ENCODE assay signal across 9 cellular contexts in genomic region chr1:172662464-172663109, GRCh38. TPM values are rescaled to one million over a fixed set of nuclear protein-coding genes. Genes with fewer than 3 reads are reported as not detected.
DNase-seq lines count a peak whose midpoint lies in the region; ATAC-seq, FAIRE-seq and TF ChIP-seq lines count a peak whose summit lies in the region.
"Had no signal": no experiment of that assay in that cellular context is flagged by ENCODE, and none has a peak within 500 bp of the region (broad histone marks: within the 10 kb centered on the region; RNA-seq: fewer than 3 reads in every experiment).

No MANE protein-coding gene starts in this region.

- FAIRE-seq in keratinocyte (lab: Jason Lieb, UNC): peak; percentile 93

- no peak overlapping the region for H2BK15ac ChIP-seq in neuronal stem cell (ENCODE audit: low read length)

- no peaks in the 10 kb centered on the region for H3K4me1 ChIP-seq in SJCRH30
- peaks cover 17% of the 10 kb centered on the region for H3K4me1 ChIP-seq in keratinocyte (ENCODE audit: control insufficient read depth, extremely low read depth, insufficient read depth, low read length)
- no peaks in the 10 kb centered on the region for H3K4me1 ChIP-seq in neuronal stem cell (ENCODE audit: control insufficient read depth in 2 of 2, insufficient read depth in 1 of 2, low read depth in 1 of 2, low read length in 2 of 2)

- H3K18ac ChIP-seq in neuronal stem cell (ENCODE audit: low read length): no peak overlapping the region

- H3K36me3 ChIP-seq in SJCRH30 (no peaks in the 10 kb centered on the region), keratinocyte (ENCODE audit: control insufficient read depth in 2 of 2, extremely low read depth in 1 of 2, insufficient read depth in 2 of 2, low read length in 2 of 2) (no peaks in the 10 kb centered on the region), neuronal stem cell (replicated peaks in 1 of 2; ENCODE audit: control insufficient read depth in 2 of 2, insufficient read depth in 2 of 2, low read length in 2 of 2) (no peaks in the 10 kb centered on the region)
- H3K36me3 ChIP-seq: cardiac muscle cell had no signal

- peak overlapping the region; percentile 39 for H3K4me3 ChIP-seq in SJCRH30
- H3K4me3 ChIP-seq in keratinocyte (ENCODE audit: control insufficient read depth in 2 of 3, extremely low read depth in 1 of 3, insufficient read depth in 2 of 3, low read depth in 1 of 3, low read length in 3 of 3): no peak overlapping the region
- no peak overlapping the region for H3K4me3 ChIP-seq in neuronal stem cell (ENCODE audit: low read length in 2 of 2)
- H3K4me3 ChIP-seq: cardiac muscle cell had no signal

- no peak for TF ChIP-seq POLR2A in GM18505 (IDR thresholded peaks at IDR 0.05; ENCODE audit: borderline replicate concordance, extremely low read depth, insufficient read depth, insufficient read length)

- H3K9ac ChIP-seq in keratinocyte (ENCODE audit: control insufficient read depth, extremely low read depth, insufficient read depth, low read length) (no peak overlapping the region), neuronal stem cell (ENCODE audit: low read depth, low read length, poor library complexity) (no peak overlapping the region)

- no peaks in the 10 kb centered on the region for H3K79me2 ChIP-seq in keratinocyte (ENCODE audit: control insufficient read depth, insufficient read depth, low read length)

- no peak overlapping the region for H2BK12ac ChIP-seq in neuronal stem cell (ENCODE audit: low read length)

- H3K27ac ChIP-seq in SJCRH30 (no peak overlapping the region), keratinocyte (ENCODE audit: control insufficient read depth, insufficient read depth, low read length) (peak overlapping the region; percentile 22), neuronal stem cell (replicated peaks; ENCODE audit: low read length) (no peak overlapping the region)
- H3K27ac ChIP-seq: cardiac muscle cell had no signal

- peak overlapping the region; percentile 67 for H3K4me2 ChIP-seq in keratinocyte (ENCODE audit: control insufficient read depth, extremely low read depth, insufficient read depth, low read depth, low read length)
- no peak overlapping the region for H3K4me2 ChIP-seq in neuronal stem cell (ENCODE audit: insufficient read depth, low read length, poor library complexity, severe bottlenecking)

- dilution Hi-C loops in keratinocyte (cut with MboI; ENCODE audit: extremely low pct_ligation_motif_present, low sequenced_read_pairs): no loop called here

- H4K8ac ChIP-seq in neuronal stem cell (ENCODE audit: low read depth, low read length): no peak overlapping the region

- no peak overlapping the region for H2BK120ac ChIP-seq in neuronal stem cell (ENCODE audit: low read depth, low read length)

- H4K20me1 ChIP-seq in keratinocyte (ENCODE audit: control insufficient read depth, extremely low read depth, insufficient read depth, low read length): no peaks in the 10 kb centered on the region

- H2AK5ac ChIP-seq in neuronal stem cell (ENCODE audit: low read depth, low read length): no peak overlapping the region

- H2AFZ ChIP-seq in keratinocyte (ENCODE audit: control insufficient read depth, low read length) (peak overlapping the region; percentile 76), neuronal stem cell (ENCODE audit: low read length) (no peak overlapping the region)

- H3K79me1 ChIP-seq in neuronal stem cell (ENCODE audit: low read depth, low read length): no peaks in the 10 kb centered on the region

- DNase-seq in SJCRH30 (peak; percentile 48 to 64), keratinocyte (ENCODE audit: low read depth, low spot score) (peak; percentile 32), neuronal stem cell (ENCODE audit: low spot score) (no peak)
- DNase-seq in activated gamma-delta T cell treated with anti-CD3 and anti-CD28 coated beads, Interleukin-2, amount 50 U/mL, for 16 hours (ENCODE audit: low read depth): peak; percentile 84
- DNase-seq in stimulated activated CD8-positive, alpha-beta memory T cell treated with anti-CD3 and anti-CD28 coated beads, Interleukin-2, amount 100 ng/mL, for 1 hour (ENCODE audit: low read depth in 2 of 2): peak; percentile 78

- no peak overlapping the region for H3K14ac ChIP-seq in neuronal stem cell (ENCODE audit: low read length)

- no peak for TF ChIP-seq CTCF in keratinocyte (optimal IDR thresholded peaks at IDR 0.05 in 1 of 3, IDR thresholded peaks at IDR 0.05 in 1 of 3, conservative IDR thresholded peaks at IDR 0.05 in 1 of 3; ENCODE audit: extremely low read depth in 1 of 3, insufficient read depth in 2 of 3, low read length in 3 of 3)

- H3K9me3 ChIP-seq in SJCRH30 (replicated peaks) (no peaks in the 10 kb centered on the region), keratinocyte (ENCODE audit: control insufficient read depth, low read depth, low read length) (no peaks in the 10 kb centered on the region), neuronal stem cell (replicated peaks in 1 of 2; ENCODE audit: control insufficient read depth in 2 of 2, insufficient read depth in 1 of 2, low read depth in 1 of 2, low read length in 2 of 2) (no peaks in the 10 kb centered on the region)

- H4K91ac ChIP-seq in neuronal stem cell (ENCODE audit: low read depth, low read length, poor library complexity): no peak overlapping the region

- H3K27me3 ChIP-seq in SJCRH30: no peaks in the 10 kb centered on the region
- no peaks in the 10 kb centered on the region for H3K27me3 ChIP-seq in keratinocyte (ENCODE audit: control insufficient read depth, extremely low read depth, insufficient read depth, low read length)
- no peaks in the 10 kb centered on the region for H3K27me3 ChIP-seq in neuronal stem cell (ENCODE audit: control insufficient read depth in 3 of 3, insufficient read depth in 3 of 3, low read depth in 1 of 3, low read length in 3 of 3)
- H3K27me3 ChIP-seq: cardiac muscle cell had no signal

- no peak overlapping the region for H3K4ac ChIP-seq in neuronal stem cell (ENCODE audit: low read length)

- H3K23ac ChIP-seq in neuronal stem cell (ENCODE audit: low read depth, low read length, poor library complexity): no peak overlapping the region

- WGBS in neuronal stem cell (ENCODE audit: extremely low coverage in 2 of 2, insufficient read length in 2 of 2, insufficient replicate concordance in 1 of 2), 2 donors: no CpG with 5 or more reads among the region's 14 CpGs

- ATAC-seq in GM18505 (IDR thresholded peaks at IDR 0.05; ENCODE audit: unreplicated experiment) (peak; percentile 58), HG03025 (IDR thresholded peaks at IDR 0.05; ENCODE audit: low FRiP score, unreplicated experiment) (peak; percentile 76), GM19324 (IDR thresholded peaks at IDR 0.05; ENCODE audit: low FRiP score, unreplicated experiment) (no peak)

- no peaks in the 10 kb centered on the region for H3K9me1 ChIP-seq in keratinocyte (ENCODE audit: control insufficient read depth, extremely low read depth, insufficient read depth, low read length)

- H2BK5ac ChIP-seq in neuronal stem cell (ENCODE audit: low read length): no peak overlapping the region

RNA-seq across cellular contexts. Expression of gene FASLG, which starts 3.7 kb away (rescaled TPM):
- not detected in 2 replicates for total RNA-seq in SJCRH30 (2014; rRNA removed; shearing (Covaris generic))
- 0.03 to 0.04 TPM in 2 of 3 replicates, not detected in the other for polyA plus RNA-seq in keratinocyte
- not detected for polyA plus RNA-seq in keratinocyte (2011; ENCODE audit: low read depth)
- polyA plus RNA-seq in keratinocyte (2011; cell fraction: cytosol; rRNA removed): 0.07 TPM in 1 of 2 replicates, not detected in the other
- not detected in 2 replicates for polyA plus RNA-seq in keratinocyte (2011; cell fraction: nucleus; rRNA removed)
- not detected in 2 replicates for polyA plus RNA-seq in keratinocyte (2012; ENCODE audit: low replicate concordance)
- polyA minus RNA-seq in keratinocyte: not detected in 3 replicates
- not detected for polyA minus RNA-seq in keratinocyte (2011; cell fraction: cytosol; rRNA and poly(A)+ RNA removed)
- not detected in 2 replicates for polyA minus RNA-seq in keratinocyte (2011; cell fraction: nucleus; rRNA and poly(A)+ RNA removed)
- not detected for polyA plus RNA-seq in neuronal stem cell (2013, experiment 1 of 2)
- polyA plus RNA-seq in neuronal stem cell (2013, experiment 2 of 2): not detected
- total RNA-seq: cardiac muscle cell had no signal
- polyA plus RNA-seq: cardiac muscle cell had no signal
